In genomic region chr21:33127154-33127893, GRCh38 we compare ENCODE assay signal across 8 cellular contexts. TPM values are rescaled to one million over a fixed set of nuclear protein-coding genes. Genes with fewer than 3 reads are reported as not detected.
A peak's percentile ranks its signal among the peaks of the same experiment; 100 is the strongest.
DNase-seq lines count a peak whose midpoint lies in the region; ATAC-seq and TF ChIP-seq lines count a peak whose summit lies in the region.

No MANE protein-coding gene starts in this region.

- DNase-seq in Caki2 (ENCODE audit: low read depth) (peak; percentile 46), HFF-Myc (ENCODE audit: extremely low read depth, low read depth) (peak; percentile 31), NCI-H748 treated with DMSO at 0.1 percent for 48 hours (lab: John Stamatoyannopoulos, UW) (peak; percentile 75), epithelial cell of esophagus (ENCODE audit: low read depth) (peak; percentile 58), mucosa of descending colon (peak in 2 of 3 donors; percentile 67 to 68)
- DNase-seq in activated CD8-positive, alpha-beta memory T cell treated with anti-CD3 and anti-CD28 coated beads, Interleukin-2, amount 50 U/mL, for 4 hours, result peak; percentile 61
- peak; percentile 6 to 18 for DNase-seq in stimulated activated CD8-positive, alpha-beta memory T cell treated with anti-CD3 and anti-CD28 coated beads, Interleukin-4, amount 100 ng/mL, for 1 hour (ENCODE audit: low read depth in 2 of 2, low spot score in 1 of 2)

- TF ChIP-seq CTCF in HFF-Myc (IDR thresholded peaks at IDR 0.05; ENCODE audit: low read depth, low read length, missing control alignments) (peak; percentile 92), epithelial cell of esophagus (IDR thresholded peaks at IDR 0.05; ENCODE audit: insufficient read depth, low read depth, low read length, missing control alignments) (peak; percentile 63), mucosa of descending colon (IDR thresholded peaks at IDR 0.05) (peak; percentile 26)

- ATAC-seq in mucosa of descending colon (peak; percentile 72), GM19035 (IDR thresholded peaks at IDR 0.05; ENCODE audit: unreplicated experiment) (no peak)

- no peaks in the 10 kb centered on the region for H3K9me3 ChIP-seq in mucosa of descending colon

- peaks cover 3% of the 10 kb centered on the region for H3K4me1 ChIP-seq in mucosa of descending colon (ENCODE audit: low read depth)

- no peaks in the 10 kb centered on the region for H3K36me3 ChIP-seq in mucosa of descending colon (ENCODE audit: low read depth)

- no peak overlapping the region for H3K4me3 ChIP-seq in HFF-Myc (replicated peaks; ENCODE audit: low read depth, low read length)
- H3K4me3 ChIP-seq in epithelial cell of esophagus (ENCODE audit: low read length), result peak overlapping the region; percentile 27
- H3K4me3 ChIP-seq in mucosa of descending colon, result no peak overlapping the region

- in situ Hi-C loops in Caki2 (cut with HindIII; ENCODE audit: low pct_unique_long_range_greater_than_20kb, low sequenced_read_pairs), result no loop called here

- intact Hi-C loops in mucosa of descending colon (cut with DNase I, micrococcal nuclease), result no loop called here

RNA-seq across cellular contexts. Expression of gene OLIG1, which starts 57.4 kb away (rescaled TPM):
- total RNA-seq in Caki2 (2014; rRNA removed; shearing (Covaris generic); ENCODE audit: low replicate concordance), result 1.7 TPM in 1 of 2 replicates, not detected in the other
- not detected for total RNA-seq in mucosa of descending colon

Comparison
In these comparisons a context has a peak if more than half of its experiments do, and no peak if none do; other contexts are left out.
1. DNase-seq: peak in every context shown above with its lines; median percentile 75 in NCI-H748 treated with DMSO at 0.1 percent for 48 hours; 68 in mucosa of descending colon; 61 in activated CD8-positive, alpha-beta memory T cell treated with anti-CD3 and anti-CD28 coated beads, Interleukin-2, amount 50 U/mL, for 4 hours; 58 in epithelial cell of esophagus; 46 in Caki2; 31 in HFF-Myc; 12 in stimulated activated CD8-positive, alpha-beta memory T cell treated with anti-CD3 and anti-CD28 coated beads, Interleukin-4, amount 100 ng/mL, for 1 hour.
2. CTCF ChIP-seq: peak in every context shown above with its lines; median percentile 92 in HFF-Myc; 63 in epithelial cell of esophagus; 26 in mucosa of descending colon.